Comparison of ENCODE assay signal across 20 cellular contexts in genomic region chr20:44705364-44706094, GRCh38. TPM values are rescaled to one million over a fixed set of nuclear protein-coding genes. Genes with fewer than 3 reads are reported as not detected.
DNase-seq lines count a peak whose midpoint lies in the region; TF ChIP-seq lines count a peak whose summit lies in the region.
"Had no signal": no experiment of that assay in that cellular context is flagged by ENCODE, and none has a peak within 500 bp of the region (broad histone marks: within the 10 kb centered on the region; RNA-seq: fewer than 3 reads in every experiment).

No MANE protein-coding gene starts in this region.

- H3K27ac ChIP-seq in ascending aorta (peak overlapping the region; percentile 87 to 93), neural progenitor cell (no peak overlapping the region), tibial nerve (peak overlapping the region in 3 of 4 donors; percentile 46 to 83 (median 83))
- H3K27ac ChIP-seq: brain microvascular endothelial cell, WERI-Rb-1 had no signal

- no peak for TF ChIP-seq POLR2A in tibial nerve (IDR thresholded peaks at IDR 0.05)

- no peaks in the 10 kb centered on the region for H3K9me3 ChIP-seq in ascending aorta
- H3K9me3 ChIP-seq in neural progenitor cell (ENCODE audit: low read depth), result no peaks in the 10 kb centered on the region
- no peaks in the 10 kb centered on the region for H3K9me3 ChIP-seq in tibial nerve
- H3K9me3 ChIP-seq: SK-N-SH had no signal

- TF ChIP-seq CTCF in HFFc6 (IDR thresholded peaks at IDR 0.05), result no peak
- no peak for TF ChIP-seq CTCF in ascending aorta (IDR thresholded peaks at IDR 0.05)
- TF ChIP-seq CTCF in neural progenitor cell (IDR thresholded peaks at IDR 0.05), result no peak
- no peak for TF ChIP-seq CTCF in tibial nerve (IDR thresholded peaks at IDR 0.05)

- H3K27ac Mint-ChIP-seq in HFFc6, result peak overlapping the region; percentile 7; the same call in 1 of the 2 replicates
- H3K27ac Mint-ChIP-seq in neural progenitor cell, result peak overlapping the region; percentile 0
- H3K27ac Mint-ChIP-seq: activated naive CD8-positive, alpha-beta T cell treated with anti-CD3 and anti-CD28 coated beads, Interleukin-2, amount 10 ng/mL, durations not matched to agents 7 days and 5 days; activated T-helper 17 cell treated with anti-CD3 and anti-CD28 coated beads, Interleukin-2, amount 50 U/mL, for 72 hours; CD8-positive, alpha-beta T cell had no signal

- no peak for TF ChIP-seq EP300 in tibial nerve (IDR thresholded peaks at IDR 0.05)

- H3K4me1 Mint-ChIP-seq in HFFc6 (ENCODE audit: low read depth) (peaks cover 61% of the 10 kb centered on the region), neural progenitor cell (peaks cover 36% of the 10 kb centered on the region)
- H3K4me1 Mint-ChIP-seq: activated naive CD8-positive, alpha-beta T cell treated with anti-CD3 and anti-CD28 coated beads, Interleukin-2, amount 10 ng/mL, durations not matched to agents 7 days and 5 days; activated T-helper 17 cell treated with anti-CD3 and anti-CD28 coated beads, Interleukin-2, amount 50 U/mL, for 72 hours; stimulated activated naive CD8-positive, alpha-beta T cell treated with anti-CD3 and anti-CD28 coated beads, Interleukin-15, amount 100 ng/mL, for 72 hours had no signal

- H3K79me2 ChIP-seq in neural progenitor cell (ENCODE audit: low read depth), result no peaks in the 10 kb centered on the region

- H3K9ac ChIP-seq in neural progenitor cell, result no peak overlapping the region
- H3K9ac ChIP-seq: SK-N-SH had no signal

- H3K27me3 Mint-ChIP-seq in HFFc6 (ENCODE audit: insufficient read depth) (peaks cover 3% of the 10 kb centered on the region), neural progenitor cell (ENCODE audit: insufficient read depth, low read depth) (peaks cover 6% of the 10 kb centered on the region)
- H3K27me3 Mint-ChIP-seq: activated naive CD8-positive, alpha-beta T cell treated with anti-CD3 and anti-CD28 coated beads, Interleukin-2, amount 10 ng/mL, durations not matched to agents 7 days and 5 days; stimulated activated naive CD8-positive, alpha-beta T cell treated with anti-CD3 and anti-CD28 coated beads, Interleukin-15, amount 100 ng/mL, for 72 hours had no signal

- no peaks in the 10 kb centered on the region for H3K36me3 Mint-ChIP-seq in HFFc6 (ENCODE audit: low read depth)
- no peaks in the 10 kb centered on the region for H3K36me3 Mint-ChIP-seq in neural progenitor cell
- H3K36me3 Mint-ChIP-seq: activated naive CD8-positive, alpha-beta T cell treated with anti-CD3 and anti-CD28 coated beads, Interleukin-2, amount 10 ng/mL, durations not matched to agents 7 days and 5 days; CD8-positive, alpha-beta T cell had no signal

- 82 to 83% methylated on average over 4 of the region's 4 CpGs for WGBS in tibial nerve, 2 donors

- H3F3A ChIP-seq in neural progenitor cell (ENCODE audit: low read depth), result peaks cover 4% of the 10 kb centered on the region

- no peaks in the 10 kb centered on the region for H4K20me1 ChIP-seq in neural progenitor cell (ENCODE audit: low read depth)

- H2AFZ ChIP-seq in neural progenitor cell (replicated peaks), result no peak overlapping the region

- H3K4me3 ChIP-seq in ascending aorta (no peak overlapping the region), neural progenitor cell (no peak overlapping the region), tibial nerve (no peak overlapping the region)

- H3K4me3 Mint-ChIP-seq in HFFc6 (no peak overlapping the region), neural progenitor cell (no peak overlapping the region)
- H3K4me3 Mint-ChIP-seq: activated naive CD8-positive, alpha-beta T cell treated with anti-CD3 and anti-CD28 coated beads, Interleukin-2, amount 10 ng/mL, durations not matched to agents 7 days and 5 days; activated T-helper 17 cell treated with anti-CD3 and anti-CD28 coated beads, Interleukin-2, amount 50 U/mL, for 72 hours; CD8-positive, alpha-beta T cell; stimulated activated naive CD8-positive, alpha-beta T cell treated with anti-CD3 and anti-CD28 coated beads, Interleukin-15, amount 100 ng/mL, for 72 hours had no signal

- no peaks in the 10 kb centered on the region for H3K36me3 ChIP-seq in ascending aorta
- no peaks in the 10 kb centered on the region for H3K36me3 ChIP-seq in neural progenitor cell
- H3K36me3 ChIP-seq in tibial nerve, result no peaks in the 10 kb centered on the region
- H3K36me3 ChIP-seq: brain microvascular endothelial cell, WERI-Rb-1 had no signal

- H3K4me1 ChIP-seq in ascending aorta (peaks cover 13 to 50% of the 10 kb centered on the region in 2 donors), neural progenitor cell (peaks cover 18% of the 10 kb centered on the region), tibial nerve (peaks cover 0 to 68% (median 33%) of the 10 kb centered on the region in 4 donors)

- H3K9me3 Mint-ChIP-seq in HFFc6, result no peaks in the 10 kb centered on the region
- H3K9me3 Mint-ChIP-seq in neural progenitor cell, result no peaks in the 10 kb centered on the region
- H3K9me3 Mint-ChIP-seq: activated naive CD8-positive, alpha-beta T cell treated with anti-CD3 and anti-CD28 coated beads, Interleukin-2, amount 10 ng/mL, durations not matched to agents 7 days and 5 days; activated T-helper 17 cell treated with anti-CD3 and anti-CD28 coated beads, Interleukin-2, amount 50 U/mL, for 72 hours; CD8-positive, alpha-beta T cell; stimulated activated naive CD8-positive, alpha-beta T cell treated with anti-CD3 and anti-CD28 coated beads, Interleukin-15, amount 100 ng/mL, for 72 hours had no signal

- H3K4me2 ChIP-seq in neural progenitor cell, result no peak overlapping the region
- H3K4me2 ChIP-seq: SK-N-SH had no signal

- DNase-seq in HFFc6 (no peak), ascending aorta (ENCODE audit: low spot score in 2 of 2) (no peak), neural progenitor cell (ENCODE audit: low spot score) (no peak), tibial nerve (ENCODE audit: low spot score in 2 of 2) (no peak), midbrain (lab: John Stamatoyannopoulos, UW) (no peak)
- no peak for DNase-seq in stimulated activated CD4-positive, alpha-beta T cell treated with anti-CD3 and anti-CD28 coated beads, Interleukin-4, amount 100 ng/mL, for 24 hours
- no peak for DNase-seq in stimulated activated naive CD4-positive, alpha-beta T cell (lab: John Stamatoyannopoulos, UW)
- DNase-seq: activated naive CD8-positive, alpha-beta T cell treated with anti-CD3 and anti-CD28 coated beads, Interleukin-2, amount 10 ng/mL, durations not matched to agents 7 days and 5 days; brain microvascular endothelial cell; CD8-positive, alpha-beta T cell; cortex of kidney; KBM-7; NCI-H2171; SK-N-SH; stimulated activated CD4-positive, alpha-beta T cell treated with anti-CD3 and anti-CD28 coated beads, Interleukin-12 subunit alpha, Interleukin-12 subunit beta, amount 100 ng/mL, for 4 hours; stimulated activated naive CD8-positive, alpha-beta T cell treated with anti-CD3 and anti-CD28 coated beads, Interleukin-15, amount 100 ng/mL, for 72 hours; WERI-Rb-1 had no signal

- intact Hi-C loops in ascending aorta (cut with DNase I), result loop anchor here (1.0 kb wide), 2 partner anchors 9 to 13 kb away; no protein-coding TSS in a partner anchor

- H3K27me3 ChIP-seq in ascending aorta (no peaks in the 10 kb centered on the region), neural progenitor cell (no peaks in the 10 kb centered on the region), tibial nerve (no peaks in the 10 kb centered on the region)

RNA-seq across cellular contexts. Expression of gene CCN5, which starts 9.6 kb away (rescaled TPM):
- under 1 TPM in 1 of 6 experiments, not detected in 5; 0.14 TPM for total RNA-seq in HFFc6 (2021; fragmentation: NEBNext Ultra II Directional; extraction: Animal tissue kit (Norgen Biotek cat#: 25700))
- total RNA-seq in ascending aorta (377 TPM), neural progenitor cell (ENCODE audit: low replicate concordance) (not detected in 2 replicates), tibial nerve (1,000 to 10,000 TPM in 1 of 4 donors, 100 to 1,000 TPM in 2, 10 to 100 TPM in 1; 84.0 to 1,826 (median 378) TPM)
- total RNA-seq: activated naive CD8-positive, alpha-beta T cell treated with anti-CD3 and anti-CD28 coated beads, Interleukin-2, amount 10 ng/mL, durations not matched to agents 7 days and 5 days; activated T-helper 17 cell treated with anti-CD3 and anti-CD28 coated beads, Interleukin-2, amount 50 U/mL, for 72 hours; CD8-positive, alpha-beta T cell; RPMI7951; T-helper 2 cell treated with Interferon-gamma antibody and Interleukin-4, amounts not matched to agents 100 ng/mL and 5 ng/mL, for 36 hours had no signal

RNA-seq across cellular contexts. Expression of gene KCNK15, which starts 40.1 kb away (rescaled TPM):
- under 1 TPM in 5 of 6 experiments, not detected in 1; 0.07 to 0.28 (median 0.21) TPM for total RNA-seq in HFFc6 (2021; fragmentation: NEBNext Ultra II Directional; extraction: Animal tissue kit (Norgen Biotek cat#: 25700))
- total RNA-seq in ascending aorta, result 62.6 TPM
- total RNA-seq in neural progenitor cell (ENCODE audit: low replicate concordance), result 0.21 TPM in 1 of 2 replicates, not detected in the other
- total RNA-seq in tibial nerve, result 1 to 10 TPM in 3 of 4 donors, under 1 TPM in 1; 0.87 to 6.0 (median 1.5) TPM
- total RNA-seq: activated naive CD8-positive, alpha-beta T cell treated with anti-CD3 and anti-CD28 coated beads, Interleukin-2, amount 10 ng/mL, durations not matched to agents 7 days and 5 days; CD8-positive, alpha-beta T cell; RPMI7951; T-helper 2 cell treated with Interferon-gamma antibody and Interleukin-4, amounts not matched to agents 100 ng/mL and 5 ng/mL, for 36 hours had no signal

RNA-seq across cellular contexts. Expression of gene ADA, which starts 54.0 kb away (rescaled TPM):
- total RNA-seq in HFFc6 (2021; fragmentation: NEBNext Ultra II Directional; extraction: Animal tissue kit (Norgen Biotek cat#: 25700)), result 10 to 100 TPM; 11.0 to 15.9 (median 12.7) TPM
- total RNA-seq in ascending aorta (0.75 TPM), neural progenitor cell (ENCODE audit: low replicate concordance) (29.7 and 52.5 TPM in 2 replicates), tibial nerve (10 to 100 TPM; 11.1 to 14.9 (median 12.4) TPM)

Comparison
In these comparisons a context has a peak if more than half of its experiments do, and no peak if none do; other contexts are left out.
1. RNA of gene CCN5, which starts 9.6 kb away (total RNA-seq): 84.0 to 1,826 TPM in tibial nerve and 377 TPM in ascending aorta (single experiment); 0.14 TPM in HFFc6 and not detected in neural progenitor cell; every median in the first group is over 10 times any median in the second.